Comparison of ENCODE assay signal across 1 cellular context in the genomic region with DNA sequence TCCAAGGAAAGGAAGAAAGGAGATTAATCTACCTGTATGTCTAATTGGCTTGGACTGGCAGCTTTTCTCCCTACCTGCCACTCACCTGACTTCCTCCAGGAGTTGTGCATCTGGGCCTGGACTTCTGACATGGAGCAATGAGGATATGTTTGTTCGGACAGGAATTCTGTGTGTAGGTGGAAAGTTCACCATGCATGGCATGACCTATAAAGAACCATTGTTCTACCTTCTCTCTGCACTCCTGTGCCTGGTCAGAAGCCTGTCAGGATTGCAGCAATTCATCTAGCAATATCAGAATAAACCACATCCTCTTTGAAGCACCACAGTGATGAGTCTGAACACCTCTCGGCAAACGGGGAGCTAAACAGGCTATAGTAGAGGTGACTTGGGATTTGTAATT.
TF ChIP-seq lines count a peak whose summit lies in the region.

No MANE protein-coding gene starts in this region.

TF ChIP-seq in HepG2, 621 proteins besides CTCF, POLR2A, EP300 and RAD21 (continued from another document):
- TF ChIP-seq, protein P1, sequence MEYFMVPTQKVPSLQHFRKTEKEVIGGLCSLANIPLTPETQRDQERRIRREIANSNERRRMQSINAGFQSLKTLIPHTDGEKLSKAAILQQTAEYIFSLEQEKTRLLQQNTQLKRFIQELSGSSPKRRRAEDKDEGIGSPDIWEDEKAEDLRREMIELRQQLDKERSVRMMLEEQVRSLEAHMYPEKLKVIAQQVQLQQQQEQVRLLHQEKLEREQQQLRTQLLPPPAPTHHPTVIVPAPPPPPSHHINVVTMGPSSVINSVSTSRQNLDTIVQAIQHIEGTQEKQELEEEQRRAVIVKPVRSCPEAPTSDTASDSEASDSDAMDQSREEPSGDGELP (IDR thresholded peaks at IDR 0.05; ENCODE audit: borderline replicate concordance, low read depth): no peak
- TF ChIP-seq ZNF788 (CRISPR knock-in tag; IDR thresholded peaks at IDR 0.05; ENCODE audit: borderline replicate concordance): no peak
- TF ChIP-seq, protein P2, sequence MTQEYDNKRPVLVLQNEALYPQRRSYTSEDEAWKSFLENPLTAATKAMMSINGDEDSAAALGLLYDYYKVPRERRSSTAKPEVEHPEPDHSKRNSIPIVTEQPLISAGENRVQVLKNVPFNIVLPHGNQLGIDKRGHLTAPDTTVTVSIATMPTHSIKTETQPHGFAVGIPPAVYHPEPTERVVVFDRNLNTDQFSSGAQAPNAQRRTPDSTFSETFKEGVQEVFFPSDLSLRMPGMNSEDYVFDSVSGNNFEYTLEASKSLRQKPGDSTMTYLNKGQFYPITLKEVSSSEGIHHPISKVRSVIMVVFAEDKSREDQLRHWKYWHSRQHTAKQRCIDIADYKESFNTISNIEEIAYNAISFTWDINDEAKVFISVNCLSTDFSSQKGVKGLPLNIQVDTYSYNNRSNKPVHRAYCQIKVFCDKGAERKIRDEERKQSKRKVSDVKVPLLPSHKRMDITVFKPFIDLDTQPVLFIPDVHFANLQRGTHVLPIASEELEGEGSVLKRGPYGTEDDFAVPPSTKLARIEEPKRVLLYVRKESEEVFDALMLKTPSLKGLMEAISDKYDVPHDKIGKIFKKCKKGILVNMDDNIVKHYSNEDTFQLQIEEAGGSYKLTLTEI (CRISPR knock-in tag; conservative IDR thresholded peaks at IDR 0.05): no peak
- no peak for TF ChIP-seq ZNF468 (CRISPR knock-in tag; IDR thresholded peaks at IDR 0.05)
- TF ChIP-seq ZNF678 (CRISPR knock-in tag; IDR thresholded peaks at IDR 0.05): no peak
- TF ChIP-seq ADNP (CRISPR knock-in tag; IDR thresholded peaks at IDR 0.05): no peak
- TF ChIP-seq AGO2 (optimal IDR thresholded peaks at IDR 0.05; ENCODE audit: low read depth, low read length): no peak
- TF ChIP-seq ELF3 (CRISPR knock-in tag; IDR thresholded peaks at IDR 0.05): peak; percentile 41; the same call in 1 of the 2 replicates
- no peak for TF ChIP-seq TRIM24 (CRISPR knock-in tag; IDR thresholded peaks at IDR 0.05)
- TF ChIP-seq ZNF530 (CRISPR knock-in tag; IDR thresholded peaks at IDR 0.05; ENCODE audit: low read depth): no peak
- TF ChIP-seq SOX13 (IDR thresholded peaks at IDR 0.05): 0 out of 2 replicates have a peak, but pooled peaks have one; percentile 30
- TF ChIP-seq SOX13 (CRISPR knock-in tag; conservative IDR thresholded peaks at IDR 0.05 in 1 of 2, IDR thresholded peaks at IDR 0.05 in 1 of 2): peak in 1 of 2 experiments; percentile 83; a peak in 2 of 4 replicates
- TF ChIP-seq, protein P3, sequence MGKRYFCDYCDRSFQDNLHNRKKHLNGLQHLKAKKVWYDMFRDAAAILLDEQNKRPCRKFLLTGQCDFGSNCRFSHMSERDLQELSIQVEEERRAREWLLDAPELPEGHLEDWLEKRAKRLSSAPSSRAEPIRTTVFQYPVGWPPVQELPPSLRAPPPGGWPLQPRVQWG (CRISPR knock-in tag; IDR thresholded peaks at IDR 0.05; ENCODE audit: borderline replicate concordance, low read depth): no peak
- TF ChIP-seq CHD2 (IDR thresholded peaks at IDR 0.05; ENCODE audit: low read depth, low read length): 0 out of 2 replicates have a peak, but pooled peaks have one; percentile 20
- no peak for TF ChIP-seq SNAPC2 (CRISPR knock-in tag; IDR thresholded peaks at IDR 0.05)
- TF ChIP-seq, protein P4, sequence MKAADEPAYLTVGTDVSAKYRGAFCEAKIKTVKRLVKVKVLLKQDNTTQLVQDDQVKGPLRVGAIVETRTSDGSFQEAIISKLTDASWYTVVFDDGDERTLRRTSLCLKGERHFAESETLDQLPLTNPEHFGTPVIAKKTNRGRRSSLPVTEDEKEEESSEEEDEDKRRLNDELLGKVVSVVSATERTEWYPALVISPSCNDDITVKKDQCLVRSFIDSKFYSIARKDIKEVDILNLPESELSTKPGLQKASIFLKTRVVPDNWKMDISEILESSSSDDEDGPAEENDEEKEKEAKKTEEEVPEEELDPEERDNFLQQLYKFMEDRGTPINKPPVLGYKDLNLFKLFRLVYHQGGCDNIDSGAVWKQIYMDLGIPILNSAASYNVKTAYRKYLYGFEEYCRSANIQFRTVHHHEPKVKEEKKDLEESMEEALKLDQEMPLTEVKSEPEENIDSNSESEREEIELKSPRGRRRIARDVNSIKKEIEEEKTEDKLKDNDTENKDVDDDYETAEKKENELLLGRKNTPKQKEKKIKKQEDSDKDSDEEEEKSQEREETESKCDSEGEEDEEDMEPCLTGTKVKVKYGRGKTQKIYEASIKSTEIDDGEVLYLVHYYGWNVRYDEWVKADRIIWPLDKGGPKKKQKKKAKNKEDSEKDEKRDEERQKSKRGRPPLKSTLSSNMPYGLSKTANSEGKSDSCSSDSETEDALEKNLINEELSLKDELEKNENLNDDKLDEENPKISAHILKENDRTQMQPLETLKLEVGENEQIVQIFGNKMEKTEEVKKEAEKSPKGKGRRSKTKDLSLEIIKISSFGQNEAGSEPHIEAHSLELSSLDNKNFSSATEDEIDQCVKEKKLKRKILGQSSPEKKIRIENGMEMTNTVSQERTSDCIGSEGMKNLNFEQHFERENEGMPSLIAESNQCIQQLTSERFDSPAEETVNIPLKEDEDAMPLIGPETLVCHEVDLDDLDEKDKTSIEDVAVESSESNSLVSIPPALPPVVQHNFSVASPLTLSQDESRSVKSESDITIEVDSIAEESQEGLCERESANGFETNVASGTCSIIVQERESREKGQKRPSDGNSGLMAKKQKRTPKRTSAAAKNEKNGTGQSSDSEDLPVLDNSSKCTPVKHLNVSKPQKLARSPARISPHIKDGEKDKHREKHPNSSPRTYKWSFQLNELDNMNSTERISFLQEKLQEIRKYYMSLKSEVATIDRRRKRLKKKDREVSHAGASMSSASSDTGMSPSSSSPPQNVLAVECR (CRISPR knock-in tag; IDR thresholded peaks at IDR 0.05; ENCODE audit: borderline replicate concordance): no peak
